ENCODE assay signal across 18 cellular contexts in genomic region chr3:45503904-45504651, GRCh38.
A peak's percentile ranks its signal among the peaks of the same experiment; 100 is the strongest.
DNase-seq lines count a peak whose midpoint lies in the region; ATAC-seq, FAIRE-seq and TF ChIP-seq lines count a peak whose summit lies in the region.
"Had no signal": no experiment of that assay in that cellular context is flagged by ENCODE, and none has a peak within 500 bp of the region (broad histone marks: within the 10 kb centered on the region; RNA-seq: fewer than 3 reads in every experiment).

No MANE protein-coding gene starts in this region.

- POLR2A ChIA-PET in Panc1 (lab: Charles Lee), result no interaction called here
- POLR2A ChIA-PET in SK-N-SH (lab: Yijun Ruan, JAX), result no interaction called here
- POLR2A ChIA-PET in WTC11 (lab: Charles Lee), result no interaction called here
- POLR2A ChIA-PET in naive thymus-derived CD4-positive, alpha-beta T cell (lab: Charles Lee), result no interaction called here

- H3K27me3 ChIP-seq in Panc1 (ENCODE audit: control insufficient read depth, insufficient read depth, low read length), result no peaks in the 10 kb centered on the region
- no peaks in the 10 kb centered on the region for H3K27me3 ChIP-seq in SK-N-SH (ENCODE audit: insufficient read depth)
- no peaks in the 10 kb centered on the region for H3K27me3 ChIP-seq in naive thymus-derived CD4-positive, alpha-beta T cell (ENCODE audit: control insufficient read depth in 2 of 2, insufficient read depth in 2 of 2, low read length in 2 of 2)
- H3K27me3 ChIP-seq: BLaER1 had no signal

- CTCF ChIA-PET in Panc1 (lab: Charles Lee) (no interaction called here), SK-N-SH (lab: Yijun Ruan, JAX) (interaction anchor here (1.3 to 10.4 kb wide), 3 partner anchors 279 to 463 kb away, joined by 5 to 100 read pairs (median 7); partner anchors contain the start of gene TMEM158), WTC11 (lab: Charles Lee) (interaction anchor here (0.6 kb wide), 2 partner anchors 7 to 152 kb away, joined by 3 read pairs; no protein-coding TSS in a partner anchor)
- CTCF ChIA-PET in naive thymus-derived CD4-positive, alpha-beta T cell (lab: Charles Lee), result no interaction called here

- 0 out of 4 replicates have a peak, but pooled peaks of 1 of the 2 experiments have one; percentile 5 for TF ChIP-seq EP300 in SK-N-SH (IDR thresholded peaks at IDR 0.05; ENCODE audit: borderline replicate concordance in 1 of 2, low read depth in 1 of 2, low read length in 1 of 2)

- 91% methylated on average over 6 of the region's 6 CpGs for WGBS in SK-N-SH (ENCODE audit: low lambda C conversion rate)

- no peak for TF ChIP-seq RAD21 in SK-N-SH (IDR thresholded peaks at IDR 0.05; ENCODE audit: low read length)

- H3F3A ChIP-seq in SK-N-SH (replicated peaks; ENCODE audit: insufficient read depth), result peaks cover 33% of the 10 kb centered on the region

- no peak for FAIRE-seq in RCC 7860 (lab: Jason Lieb, UNC)
- FAIRE-seq: G401.6 had no signal

- no peaks in the 10 kb centered on the region for H3K9me3 ChIP-seq in Panc1 (ENCODE audit: control insufficient read depth, insufficient read depth, low read depth, low read length)
- H3K9me3 ChIP-seq in SK-N-SH, result no peaks in the 10 kb centered on the region
- no peaks in the 10 kb centered on the region for H3K9me3 ChIP-seq in naive thymus-derived CD4-positive, alpha-beta T cell (ENCODE audit: control insufficient read depth in 2 of 3, low read length in 3 of 3)
- H3K9me3 ChIP-seq: BLaER1, Caco-2 had no signal

- H2AFZ ChIP-seq in SK-N-SH (ENCODE audit: low read depth), result no peak overlapping the region
- H2AFZ ChIP-seq: GM23248 had no signal

- H3K4me1 ChIP-seq in Panc1 (ENCODE audit: control insufficient read depth, insufficient read depth, low read length), result no peaks in the 10 kb centered on the region
- H3K4me1 ChIP-seq in SK-N-SH (ENCODE audit: control insufficient read depth in 1 of 2, insufficient read depth in 2 of 2, low read depth in 1 of 2, low read length in 1 of 2), result peaks cover 2 to 21% of the 10 kb centered on the region in 2 experiments; a peak in 2 of 4 replicates
- H3K4me1 ChIP-seq in naive thymus-derived CD4-positive, alpha-beta T cell (ENCODE audit: control insufficient read depth in 2 of 2, insufficient read depth in 2 of 2, low read length in 2 of 2), result peaks cover 0 to 13% of the 10 kb centered on the region in 2 donors
- H3K4me1 ChIP-seq: Caco-2 had no signal

- no peaks in the 10 kb centered on the region for H3K79me2 ChIP-seq in SK-N-SH (ENCODE audit: insufficient read depth)

- H3K27ac ChIP-seq in Panc1 (ENCODE audit: low read length) (no peak overlapping the region), SK-N-SH (ENCODE audit: low read depth in 2 of 2, low read length in 1 of 2) (no peak overlapping the region)
- H3K27ac ChIP-seq in naive thymus-derived CD4-positive, alpha-beta T cell (ENCODE audit: low read depth, low read length), result no peak overlapping the region
- H3K27ac ChIP-seq: BLaER1, C4-2B, GM23248 had no signal

- no peaks in the 10 kb centered on the region for H4K20me1 ChIP-seq in SK-N-SH (ENCODE audit: insufficient read depth)

- H3K9me3 Mint-ChIP-seq in WTC11, result no peaks in the 10 kb centered on the region
- H3K9me3 Mint-ChIP-seq in naive thymus-derived CD4-positive, alpha-beta T cell, result peaks cover 0 to 2% (median 0%) of the 10 kb centered on the region in 11 donors
- H3K9me3 Mint-ChIP-seq: CD4-positive, CD25-positive, alpha-beta regulatory T cell; CD8-positive, alpha-beta T cell; H9 had no signal

- H3K9me2 ChIP-seq in SK-N-SH, result no peaks in the 10 kb centered on the region

- TF ChIP-seq CTCF in Panc1 (IDR thresholded peaks at IDR 0.05), result no peak
- TF ChIP-seq CTCF in SK-N-SH (IDR thresholded peaks at IDR 0.05), result no peak
- no peak for TF ChIP-seq CTCF in WTC11 (IDR thresholded peaks at IDR 0.05)

- H3K4me2 ChIP-seq in SK-N-SH, result no peak overlapping the region
- H3K4me2 ChIP-seq: BLaER1 had no signal

- peak overlapping the region; percentile 58; the same call in 1 of the 2 replicates for H3K27ac Mint-ChIP-seq in WTC11
- H3K27ac Mint-ChIP-seq in naive thymus-derived CD4-positive, alpha-beta T cell, result no peak overlapping the region
- H3K27ac Mint-ChIP-seq: B cell; CD4-positive, CD25-positive, alpha-beta regulatory T cell; CD8-positive, alpha-beta T cell had no signal

- H3K9ac ChIP-seq in SK-N-SH, result no peak overlapping the region
- H3K9ac ChIP-seq: BLaER1, GM23248 had no signal

- H3K4me1 Mint-ChIP-seq in WTC11, result 0 out of 2 replicates have a peak, but pooled peaks cover 3% of the 10 kb centered on the region
- H3K4me1 Mint-ChIP-seq in naive thymus-derived CD4-positive, alpha-beta T cell, result peaks cover 0 to 13% (median 2%) of the 10 kb centered on the region in 7 donors
- H3K4me1 Mint-ChIP-seq: B cell, H9 had no signal

- in situ Hi-C loops in Panc1 (cut with HindIII; ENCODE audit: low pct_unique_long_range_greater_than_20kb, low sequenced_read_pairs), result no loop called here

- H3K27me3 Mint-ChIP-seq in WTC11 (ENCODE audit: low read depth), result no peaks in the 10 kb centered on the region
- no peaks in the 10 kb centered on the region for H3K27me3 Mint-ChIP-seq in naive thymus-derived CD4-positive, alpha-beta T cell
- H3K27me3 Mint-ChIP-seq: B cell; CD4-positive, CD25-positive, alpha-beta regulatory T cell had no signal

- H3K36me3 ChIP-seq in Panc1 (ENCODE audit: control insufficient read depth, insufficient read depth, low read length) (no peaks in the 10 kb centered on the region), SK-N-SH (replicated peaks in 1 of 2; ENCODE audit: control insufficient read depth in 1 of 2, insufficient read depth in 2 of 2, low read length in 1 of 2) (peaks cover 19 to 32% of the 10 kb centered on the region in 2 experiments)
- peaks cover 0 to 12% (median 7%) of the 10 kb centered on the region in 3 experiments for H3K36me3 ChIP-seq in naive thymus-derived CD4-positive, alpha-beta T cell (ENCODE audit: control insufficient read depth in 2 of 3, insufficient read depth in 3 of 3, low read length in 3 of 3)

- H3K4me3 Mint-ChIP-seq in WTC11, result no peak overlapping the region
- H3K4me3 Mint-ChIP-seq in naive thymus-derived CD4-positive, alpha-beta T cell, result no peak overlapping the region
- H3K4me3 Mint-ChIP-seq: B cell; CD4-positive, CD25-positive, alpha-beta regulatory T cell; CD8-positive, alpha-beta T cell; H9 had no signal

- ATAC-seq in Panc1, result no peak
- no peak for ATAC-seq in WTC11
- no peak for ATAC-seq in naive thymus-derived CD4-positive, alpha-beta T cell
- ATAC-seq: CD8-positive, alpha-beta T cell; HCT116 had no signal

- no peak overlapping the region for H3K4me3 ChIP-seq in Panc1 (ENCODE audit: low read depth in 2 of 2, low read length in 2 of 2)
- H3K4me3 ChIP-seq in SK-N-SH (ENCODE audit: low read depth in 2 of 2, low read length in 1 of 2), result no peak overlapping the region
- no peak overlapping the region for H3K4me3 ChIP-seq in naive thymus-derived CD4-positive, alpha-beta T cell (ENCODE audit: low read length)
- H3K4me3 ChIP-seq: BLaER1, GM23248 had no signal

- intact Hi-C loops in Panc1 (cut with micrococcal nuclease; ENCODE audit: unreplicated experiment), result no loop called here
- intact Hi-C loops in naive thymus-derived CD4-positive, alpha-beta T cell (cut with micrococcal nuclease), result no loop called here

- H3K36me3 Mint-ChIP-seq in WTC11, result peaks cover 19% of the 10 kb centered on the region
- peaks cover 0 to 25% (median 10%) of the 10 kb centered on the region in 5 donors for H3K36me3 Mint-ChIP-seq in naive thymus-derived CD4-positive, alpha-beta T cell

- BruUV-seq in Panc1 (replicated peaks; lab: Mats Ljungman, UMichigan), result TSS peak; percentile 25

- DNase-seq in Panc1 (ENCODE audit: low read depth, low spot score), result no peak
- DNase-seq in SK-N-SH, result peak; percentile 20
- no peak for DNase-seq in WTC11 (ENCODE audit: low spot score)
- DNase-seq in RCC 7860 (ENCODE audit: low spot score), result no peak
- DNase-seq in naive thymus-derived CD4-positive, alpha-beta T cell, result no peak
- DNase-seq in NCI-H1694 (lab: John Stamatoyannopoulos, UW), result no peak
- DNase-seq: Caco-2; CD4-positive, CD25-positive, alpha-beta regulatory T cell; CD8-positive, alpha-beta T cell; DMS153; DND-41; GM23248; H9 had no signal

TF ChIP-seq in SK-N-SH, 30 proteins besides CTCF, POLR2A, EP300 and RAD21:
- TF ChIP-seq RCOR1 (IDR thresholded peaks at IDR 0.05; ENCODE audit: low read length) (peak; percentile 52; the same call in 1 of the 2 replicates), NFIC (IDR thresholded peaks at IDR 0.05; ENCODE audit: borderline replicate concordance) (no peak), ELF1 (IDR thresholded peaks at IDR 0.05) (no peak), NRF1 (IDR thresholded peaks at IDR 0.05; ENCODE audit: low read depth, low read length) (no peak)

TF ChIP-seq in WTC11, 78 proteins besides CTCF, POLR2A, EP300 and RAD21 (continues in another document):
- no peak for TF ChIP-seq ATF1 (CRISPR knock-in tag; IDR thresholded peaks at IDR 0.05)
- no peak for TF ChIP-seq JUN (CRISPR knock-in tag; IDR thresholded peaks at IDR 0.05)
- TF ChIP-seq, protein P1, sequence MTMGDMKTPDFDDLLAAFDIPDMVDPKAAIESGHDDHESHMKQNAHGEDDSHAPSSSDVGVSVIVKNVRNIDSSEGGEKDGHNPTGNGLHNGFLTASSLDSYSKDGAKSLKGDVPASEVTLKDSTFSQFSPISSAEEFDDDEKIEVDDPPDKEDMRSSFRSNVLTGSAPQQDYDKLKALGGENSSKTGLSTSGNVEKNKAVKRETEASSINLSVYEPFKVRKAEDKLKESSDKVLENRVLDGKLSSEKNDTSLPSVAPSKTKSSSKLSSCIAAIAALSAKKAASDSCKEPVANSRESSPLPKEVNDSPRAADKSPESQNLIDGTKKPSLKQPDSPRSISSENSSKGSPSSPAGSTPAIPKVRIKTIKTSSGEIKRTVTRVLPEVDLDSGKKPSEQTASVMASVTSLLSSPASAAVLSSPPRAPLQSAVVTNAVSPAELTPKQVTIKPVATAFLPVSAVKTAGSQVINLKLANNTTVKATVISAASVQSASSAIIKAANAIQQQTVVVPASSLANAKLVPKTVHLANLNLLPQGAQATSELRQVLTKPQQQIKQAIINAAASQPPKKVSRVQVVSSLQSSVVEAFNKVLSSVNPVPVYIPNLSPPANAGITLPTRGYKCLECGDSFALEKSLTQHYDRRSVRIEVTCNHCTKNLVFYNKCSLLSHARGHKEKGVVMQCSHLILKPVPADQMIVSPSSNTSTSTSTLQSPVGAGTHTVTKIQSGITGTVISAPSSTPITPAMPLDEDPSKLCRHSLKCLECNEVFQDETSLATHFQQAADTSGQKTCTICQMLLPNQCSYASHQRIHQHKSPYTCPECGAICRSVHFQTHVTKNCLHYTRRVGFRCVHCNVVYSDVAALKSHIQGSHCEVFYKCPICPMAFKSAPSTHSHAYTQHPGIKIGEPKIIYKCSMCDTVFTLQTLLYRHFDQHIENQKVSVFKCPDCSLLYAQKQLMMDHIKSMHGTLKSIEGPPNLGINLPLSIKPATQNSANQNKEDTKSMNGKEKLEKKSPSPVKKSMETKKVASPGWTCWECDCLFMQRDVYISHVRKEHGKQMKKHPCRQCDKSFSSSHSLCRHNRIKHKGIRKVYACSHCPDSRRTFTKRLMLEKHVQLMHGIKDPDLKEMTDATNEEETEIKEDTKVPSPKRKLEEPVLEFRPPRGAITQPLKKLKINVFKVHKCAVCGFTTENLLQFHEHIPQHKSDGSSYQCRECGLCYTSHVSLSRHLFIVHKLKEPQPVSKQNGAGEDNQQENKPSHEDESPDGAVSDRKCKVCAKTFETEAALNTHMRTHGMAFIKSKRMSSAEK (CRISPR knock-in tag; IDR thresholded peaks at IDR 0.05; ENCODE audit: borderline replicate concordance), result no peak

Comparison
In these comparisons a context has a peak if more than half of its experiments do, and no peak if none do; other contexts are left out.
1. CTCF ChIA-PET loops: an anchor here in SK-N-SH (1.3 to 10.4 kb wide) and WTC11 (0.6 kb wide); none called in Panc1 and naive thymus-derived CD4-positive, alpha-beta T cell.